22 cellular contexts compared by ENCODE assay signal in genomic region chr6:115668781-115669180, GRCh38.
"Had no signal": no experiment of that assay in that cellular context is flagged by ENCODE, and none has a peak within 500 bp of the region (broad histone marks: within the 10 kb centered on the region; RNA-seq: fewer than 3 reads in every experiment).

No MANE protein-coding gene starts in this region.

- ATAC-seq: heart right ventricle; left ventricle myocardium superior; lower lobe of right lung; mucosa of descending colon; naive thymus-derived CD4-positive, alpha-beta T cell; natural killer cell treated with Interleukin-12 subunit alpha and Interleukin-12 subunit beta and Interleukin-15 and Interleukin-18, amount 100 ng/mL, for 72 hours; sciatic nerve; stimulated activated naive B cell treated with anti-CD40 and anti-IgM and Interleukin-4, amounts not matched to agents 10 μg/mL and 1 μg/mL and 100 μg/mL, for 72 hours; stimulated activated naive CD8-positive, alpha-beta T cell treated with anti-CD3 and anti-CD28 coated beads, Interleukin-15, Interleukin-2, amounts not matched to agents 100 U/mL and 50 U/mL, for 24 hours; upper lobe of right lung had no signal

- DNase-seq: heart right ventricle; islet precursor cell; left ventricle myocardium superior; lower lobe of right lung; mammary epithelial cell; mesenchymal stem cell; midbrain; mucosa of descending colon; naive thymus-derived CD4-positive, alpha-beta T cell; ovary; stimulated activated CD4-positive, alpha-beta T cell treated with anti-CD3 and anti-CD28 coated beads, Interleukin-12 subunit alpha, Interleukin-12 subunit beta, amount 100 ng/mL, for 4 hours; stimulated activated CD4-positive, alpha-beta T cell treated with anti-CD3 and anti-CD28 coated beads, Interleukin-15, amount 100 ng/mL, for 24 hours; stimulated activated CD4-positive, alpha-beta T cell treated with anti-CD3 and anti-CD28 coated beads, Interleukin-2, amount 100 ng/mL, for 24 hours; stimulated activated CD4-positive, alpha-beta T cell treated with anti-CD3 and anti-CD28 coated beads, Interleukin-4, amount 100 ng/mL, for 1 hour; stimulated activated naive B cell treated with anti-CD40 and anti-IgM and Interleukin-4, amounts not matched to agents 10 μg/mL and 1 μg/mL and 100 μg/mL, for 72 hours; stimulated activated naive CD8-positive, alpha-beta T cell treated with anti-CD3 and anti-CD28 coated beads, Interleukin-15, Interleukin-2, amounts not matched to agents 100 U/mL and 50 U/mL, for 24 hours; stomach; tibial artery; trophoblast cell; upper lobe of right lung had no signal
